In the genomic region with DNA sequence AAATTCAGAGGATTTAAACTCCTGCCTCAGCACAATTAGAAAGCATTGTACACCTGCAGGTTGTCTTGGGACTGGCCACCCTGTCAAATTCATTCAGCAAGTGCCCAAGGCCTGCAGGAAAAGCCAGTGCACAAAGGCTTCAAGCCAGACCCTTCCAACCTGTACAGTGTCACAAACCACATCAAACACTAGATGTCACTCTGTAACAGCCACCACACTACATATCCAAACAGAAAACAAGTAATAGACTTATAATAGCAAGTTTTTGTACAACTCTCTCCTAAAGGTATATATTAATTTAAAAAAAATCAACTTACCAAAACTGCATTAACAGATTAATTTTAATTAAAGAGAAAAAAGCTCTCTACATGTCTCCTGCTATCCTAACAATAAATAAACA, we compare ENCODE assay signal across 8 cellular contexts. TPM values are rescaled to one million over a fixed set of nuclear protein-coding genes. Genes with fewer than 3 reads are reported as not detected.
DNase-seq lines count a peak whose midpoint lies in the region; ATAC-seq, FAIRE-seq and TF ChIP-seq lines count a peak whose summit lies in the region.

No MANE protein-coding gene starts in this region.

- H3K36me3 ChIP-seq in pancreas = no peaks in the 10 kb centered on the region

- intact Hi-C loops in pancreas (cut with DNase I) = loop anchor here (5.0 to 10.0 kb wide), 2 partner anchors 158 to 160 kb away; no protein-coding TSS in a partner anchor

- peak; percentile 69 for TF ChIP-seq CTCF in GM20000 (IDR thresholded peaks at IDR 0.05; ENCODE audit: extremely low read depth, missing control alignments)
- peak in 3 of 4 donors; percentile 18 to 41 (median 24) for TF ChIP-seq CTCF in pancreas (IDR thresholded peaks at IDR 0.05)

- no peak overlapping the region for H3K4me3 ChIP-seq in pancreas

- FAIRE-seq in pancreas (lab: Jason Lieb, UNC) = no peak

- DNase-seq in D341Med (ENCODE audit: low spot score) (peak; percentile 69), GM20000 (ENCODE audit: low spot score) (peak; percentile 46), LoVo (ENCODE audit: low spot score) (peak; percentile 24), SHP77 (lab: John Stamatoyannopoulos, UW) (peak; percentile 51 to 57), fibroblast of peridontal ligament (ENCODE audit: extremely low read depth) (peak; percentile 11), pancreas (peak in 1 of 6 donors; percentile 32), OCI-M2 (lab: John Stamatoyannopoulos, UW; ENCODE audit: unreplicated experiment) (no peak)

- ATAC-seq in pancreas = peak; percentile 82 to 96 (median 92)
- no peak for ATAC-seq in HG03521 (IDR thresholded peaks at IDR 0.05; ENCODE audit: unreplicated experiment)

- no peak overlapping the region for H3K27ac ChIP-seq in pancreas

- peaks cover 0 to 9% (median 5%) of the 10 kb centered on the region in 3 donors for H3K4me1 ChIP-seq in pancreas

- no peaks in the 10 kb centered on the region for H3K9me3 ChIP-seq in pancreas

- no peaks in the 10 kb centered on the region for H3K27me3 ChIP-seq in pancreas

RNA-seq across cellular contexts. Expression of gene RALGAPA2, which starts 47.6 kb away (rescaled TPM):
- 10 to 100 TPM; 21.3 to 41.7 (median 26.3) TPM for total RNA-seq in pancreas
- polyA plus RNA-seq in pancreas = 10 to 100 TPM in 1 of 2 donors, 1 to 10 TPM in 1; 9.6 to 10.2 TPM
